1 cellular context compared by ENCODE assay signal in the genomic region with DNA sequence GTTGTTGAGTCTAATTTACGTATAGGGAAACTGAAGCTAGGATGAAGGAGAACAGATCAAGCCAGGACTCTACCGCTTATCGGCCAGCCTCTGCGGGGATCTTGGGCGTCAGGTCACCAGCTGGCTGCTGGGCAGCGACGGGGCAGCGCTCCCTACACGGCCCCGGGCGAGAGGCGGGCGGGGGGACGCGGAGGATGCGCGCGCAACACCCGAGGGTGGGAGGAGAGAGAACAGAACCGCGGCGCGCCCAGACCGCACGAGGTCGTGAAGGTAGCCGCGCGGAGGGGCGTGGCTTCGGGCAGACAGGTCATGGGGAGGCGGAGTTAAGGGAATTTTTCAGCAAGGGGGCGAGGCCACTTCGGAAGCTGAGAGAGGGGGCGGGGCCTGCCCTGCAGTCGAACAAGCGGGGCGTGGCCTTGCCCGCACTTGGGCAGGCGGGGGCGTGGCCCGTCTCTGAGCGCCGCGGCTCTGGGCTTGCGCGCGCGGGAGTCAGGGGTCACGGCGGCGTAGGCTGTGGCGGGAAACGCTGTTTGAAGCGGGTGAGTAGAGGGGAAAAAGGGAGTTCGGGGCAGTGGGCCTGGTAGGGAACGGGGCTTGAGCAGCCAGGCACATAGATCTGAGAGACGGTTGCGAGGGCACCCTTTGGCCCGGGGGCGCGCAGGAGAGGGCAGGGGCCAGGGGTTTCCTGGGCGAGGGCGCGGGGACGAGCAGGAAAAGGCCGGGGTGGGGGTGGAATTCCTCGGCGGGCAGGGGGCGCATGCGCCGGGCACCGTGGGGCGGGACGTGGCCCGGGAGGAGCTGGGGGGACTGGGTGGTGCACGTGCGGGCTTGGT.
TF ChIP-seq lines count a peak whose summit lies in the region.

A gene (plus strand): TSS at position 496 of the 833 bp plus-strand sequence. CDS start 14,505 bp downstream, outside the sequence.

TF ChIP-seq in K562, 482 proteins besides CTCF, POLR2A, EP300 and RAD21 (continued from another document and continues in another):
- TF ChIP-seq RBBP5 (IDR thresholded peaks at IDR 0.05; ENCODE audit: borderline replicate concordance, insufficient read depth, low read length, poor library complexity, severe bottlenecking) (no peak), ZNF445 (CRISPR knock-in tag; IDR thresholded peaks at IDR 0.05; ENCODE audit: low read depth) (no peak; the same call in 1 of the 2 replicates), POLR2B (IDR thresholded peaks at IDR 0.05; ENCODE audit: low read depth, partially characterized antibody) (peak; percentile 86), TFAM (CRISPR knock-in tag; conservative IDR thresholded peaks at IDR 0.05) (no peak), GABPB1 (CRISPR knock-in tag; IDR thresholded peaks at IDR 0.05) (peak; percentile 78), KLF10 (CRISPR knock-in tag; IDR thresholded peaks at IDR 0.05) (peak; percentile 79), SIX5 (IDR thresholded peaks at IDR 0.05; ENCODE audit: borderline replicate concordance in 1 of 2, insufficient read depth in 1 of 2, low read depth in 1 of 2, low read length in 2 of 2) (no peak), SAP30 (IDR thresholded peaks at IDR 0.05; ENCODE audit: borderline replicate concordance, insufficient read depth, low read depth, low read length, poor library complexity, severe bottlenecking) (no peak), ARID1B (IDR thresholded peaks at IDR 0.05) (no peak), MCM7 (IDR thresholded peaks at IDR 0.05) (no peak), DDX20 (tag; IDR thresholded peaks at IDR 0.05; ENCODE audit: low read depth) (no peak), CHD4 (IDR thresholded peaks at IDR 0.05; ENCODE audit: insufficient read depth, insufficient replicate concordance, low read depth, low read length, poor library complexity, severe bottlenecking) (no peak), ZBTB8A (IDR thresholded peaks at IDR 0.05; ENCODE audit: partially characterized antibody) (no peak), ZNF561 (CRISPR knock-in tag; conservative IDR thresholded peaks at IDR 0.05) (0 out of 2 replicates have a peak, but pooled peaks have one; percentile 50), XRCC3 (IDR thresholded peaks at IDR 0.05) (no peak), SLC30A9 (CRISPR knock-in tag; IDR thresholded peaks at IDR 0.05) (no peak), ZNF217 (CRISPR knock-in tag; IDR thresholded peaks at IDR 0.05) (no peak), POLR3A (IDR thresholded peaks at IDR 0.05; ENCODE audit: borderline replicate concordance, extremely low read depth, insufficient read depth, insufficient read length) (no peak), ZNF224 (CRISPR knock-in tag; IDR thresholded peaks at IDR 0.05) (no peak), NFE2L1 (tag; IDR thresholded peaks at IDR 0.05; ENCODE audit: borderline replicate concordance, low read depth) (no peak), ZSCAN32 (CRISPR knock-in tag; IDR thresholded peaks at IDR 0.05) (peak; percentile 79), CSDE1 (IDR thresholded peaks at IDR 0.05) (no peak)
- TF ChIP-seq, protein P1, sequence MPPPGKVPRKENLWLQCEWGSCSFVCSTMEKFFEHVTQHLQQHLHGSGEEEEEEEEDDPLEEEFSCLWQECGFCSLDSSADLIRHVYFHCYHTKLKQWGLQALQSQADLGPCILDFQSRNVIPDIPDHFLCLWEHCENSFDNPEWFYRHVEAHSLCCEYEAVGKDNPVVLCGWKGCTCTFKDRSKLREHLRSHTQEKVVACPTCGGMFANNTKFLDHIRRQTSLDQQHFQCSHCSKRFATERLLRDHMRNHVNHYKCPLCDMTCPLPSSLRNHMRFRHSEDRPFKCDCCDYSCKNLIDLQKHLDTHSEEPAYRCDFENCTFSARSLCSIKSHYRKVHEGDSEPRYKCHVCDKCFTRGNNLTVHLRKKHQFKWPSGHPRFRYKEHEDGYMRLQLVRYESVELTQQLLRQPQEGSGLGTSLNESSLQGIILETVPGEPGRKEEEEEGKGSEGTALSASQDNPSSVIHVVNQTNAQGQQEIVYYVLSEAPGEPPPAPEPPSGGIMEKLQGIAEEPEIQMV (tag; conservative IDR thresholded peaks at IDR 0.05; ENCODE audit: low read depth), result no peak
- TF ChIP-seq, protein P2, sequence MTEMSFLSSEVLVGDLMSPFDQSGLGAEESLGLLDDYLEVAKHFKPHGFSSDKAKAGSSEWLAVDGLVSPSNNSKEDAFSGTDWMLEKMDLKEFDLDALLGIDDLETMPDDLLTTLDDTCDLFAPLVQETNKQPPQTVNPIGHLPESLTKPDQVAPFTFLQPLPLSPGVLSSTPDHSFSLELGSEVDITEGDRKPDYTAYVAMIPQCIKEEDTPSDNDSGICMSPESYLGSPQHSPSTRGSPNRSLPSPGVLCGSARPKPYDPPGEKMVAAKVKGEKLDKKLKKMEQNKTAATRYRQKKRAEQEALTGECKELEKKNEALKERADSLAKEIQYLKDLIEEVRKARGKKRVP (CRISPR knock-in tag; IDR thresholded peaks at IDR 0.05), result peak; percentile 39; the same call in 1 of the 2 replicates
- TF ChIP-seq, protein P3, sequence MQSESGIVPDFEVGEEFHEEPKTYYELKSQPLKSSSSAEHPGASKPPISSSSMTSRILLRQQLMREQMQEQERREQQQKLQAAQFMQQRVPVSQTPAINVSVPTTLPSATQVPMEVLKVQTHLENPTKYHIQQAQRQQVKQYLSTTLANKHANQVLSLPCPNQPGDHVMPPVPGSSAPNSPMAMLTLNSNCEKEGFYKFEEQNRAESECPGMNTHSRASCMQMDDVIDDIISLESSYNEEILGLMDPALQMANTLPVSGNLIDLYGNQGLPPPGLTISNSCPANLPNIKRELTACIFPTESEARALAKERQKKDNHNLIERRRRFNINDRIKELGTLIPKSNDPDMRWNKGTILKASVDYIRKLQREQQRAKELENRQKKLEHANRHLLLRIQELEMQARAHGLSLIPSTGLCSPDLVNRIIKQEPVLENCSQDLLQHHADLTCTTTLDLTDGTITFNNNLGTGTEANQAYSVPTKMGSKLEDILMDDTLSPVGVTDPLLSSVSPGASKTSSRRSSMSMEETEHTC (IDR thresholded peaks at IDR 0.05), result peak; percentile 36
- TF ChIP-seq, protein P4, sequence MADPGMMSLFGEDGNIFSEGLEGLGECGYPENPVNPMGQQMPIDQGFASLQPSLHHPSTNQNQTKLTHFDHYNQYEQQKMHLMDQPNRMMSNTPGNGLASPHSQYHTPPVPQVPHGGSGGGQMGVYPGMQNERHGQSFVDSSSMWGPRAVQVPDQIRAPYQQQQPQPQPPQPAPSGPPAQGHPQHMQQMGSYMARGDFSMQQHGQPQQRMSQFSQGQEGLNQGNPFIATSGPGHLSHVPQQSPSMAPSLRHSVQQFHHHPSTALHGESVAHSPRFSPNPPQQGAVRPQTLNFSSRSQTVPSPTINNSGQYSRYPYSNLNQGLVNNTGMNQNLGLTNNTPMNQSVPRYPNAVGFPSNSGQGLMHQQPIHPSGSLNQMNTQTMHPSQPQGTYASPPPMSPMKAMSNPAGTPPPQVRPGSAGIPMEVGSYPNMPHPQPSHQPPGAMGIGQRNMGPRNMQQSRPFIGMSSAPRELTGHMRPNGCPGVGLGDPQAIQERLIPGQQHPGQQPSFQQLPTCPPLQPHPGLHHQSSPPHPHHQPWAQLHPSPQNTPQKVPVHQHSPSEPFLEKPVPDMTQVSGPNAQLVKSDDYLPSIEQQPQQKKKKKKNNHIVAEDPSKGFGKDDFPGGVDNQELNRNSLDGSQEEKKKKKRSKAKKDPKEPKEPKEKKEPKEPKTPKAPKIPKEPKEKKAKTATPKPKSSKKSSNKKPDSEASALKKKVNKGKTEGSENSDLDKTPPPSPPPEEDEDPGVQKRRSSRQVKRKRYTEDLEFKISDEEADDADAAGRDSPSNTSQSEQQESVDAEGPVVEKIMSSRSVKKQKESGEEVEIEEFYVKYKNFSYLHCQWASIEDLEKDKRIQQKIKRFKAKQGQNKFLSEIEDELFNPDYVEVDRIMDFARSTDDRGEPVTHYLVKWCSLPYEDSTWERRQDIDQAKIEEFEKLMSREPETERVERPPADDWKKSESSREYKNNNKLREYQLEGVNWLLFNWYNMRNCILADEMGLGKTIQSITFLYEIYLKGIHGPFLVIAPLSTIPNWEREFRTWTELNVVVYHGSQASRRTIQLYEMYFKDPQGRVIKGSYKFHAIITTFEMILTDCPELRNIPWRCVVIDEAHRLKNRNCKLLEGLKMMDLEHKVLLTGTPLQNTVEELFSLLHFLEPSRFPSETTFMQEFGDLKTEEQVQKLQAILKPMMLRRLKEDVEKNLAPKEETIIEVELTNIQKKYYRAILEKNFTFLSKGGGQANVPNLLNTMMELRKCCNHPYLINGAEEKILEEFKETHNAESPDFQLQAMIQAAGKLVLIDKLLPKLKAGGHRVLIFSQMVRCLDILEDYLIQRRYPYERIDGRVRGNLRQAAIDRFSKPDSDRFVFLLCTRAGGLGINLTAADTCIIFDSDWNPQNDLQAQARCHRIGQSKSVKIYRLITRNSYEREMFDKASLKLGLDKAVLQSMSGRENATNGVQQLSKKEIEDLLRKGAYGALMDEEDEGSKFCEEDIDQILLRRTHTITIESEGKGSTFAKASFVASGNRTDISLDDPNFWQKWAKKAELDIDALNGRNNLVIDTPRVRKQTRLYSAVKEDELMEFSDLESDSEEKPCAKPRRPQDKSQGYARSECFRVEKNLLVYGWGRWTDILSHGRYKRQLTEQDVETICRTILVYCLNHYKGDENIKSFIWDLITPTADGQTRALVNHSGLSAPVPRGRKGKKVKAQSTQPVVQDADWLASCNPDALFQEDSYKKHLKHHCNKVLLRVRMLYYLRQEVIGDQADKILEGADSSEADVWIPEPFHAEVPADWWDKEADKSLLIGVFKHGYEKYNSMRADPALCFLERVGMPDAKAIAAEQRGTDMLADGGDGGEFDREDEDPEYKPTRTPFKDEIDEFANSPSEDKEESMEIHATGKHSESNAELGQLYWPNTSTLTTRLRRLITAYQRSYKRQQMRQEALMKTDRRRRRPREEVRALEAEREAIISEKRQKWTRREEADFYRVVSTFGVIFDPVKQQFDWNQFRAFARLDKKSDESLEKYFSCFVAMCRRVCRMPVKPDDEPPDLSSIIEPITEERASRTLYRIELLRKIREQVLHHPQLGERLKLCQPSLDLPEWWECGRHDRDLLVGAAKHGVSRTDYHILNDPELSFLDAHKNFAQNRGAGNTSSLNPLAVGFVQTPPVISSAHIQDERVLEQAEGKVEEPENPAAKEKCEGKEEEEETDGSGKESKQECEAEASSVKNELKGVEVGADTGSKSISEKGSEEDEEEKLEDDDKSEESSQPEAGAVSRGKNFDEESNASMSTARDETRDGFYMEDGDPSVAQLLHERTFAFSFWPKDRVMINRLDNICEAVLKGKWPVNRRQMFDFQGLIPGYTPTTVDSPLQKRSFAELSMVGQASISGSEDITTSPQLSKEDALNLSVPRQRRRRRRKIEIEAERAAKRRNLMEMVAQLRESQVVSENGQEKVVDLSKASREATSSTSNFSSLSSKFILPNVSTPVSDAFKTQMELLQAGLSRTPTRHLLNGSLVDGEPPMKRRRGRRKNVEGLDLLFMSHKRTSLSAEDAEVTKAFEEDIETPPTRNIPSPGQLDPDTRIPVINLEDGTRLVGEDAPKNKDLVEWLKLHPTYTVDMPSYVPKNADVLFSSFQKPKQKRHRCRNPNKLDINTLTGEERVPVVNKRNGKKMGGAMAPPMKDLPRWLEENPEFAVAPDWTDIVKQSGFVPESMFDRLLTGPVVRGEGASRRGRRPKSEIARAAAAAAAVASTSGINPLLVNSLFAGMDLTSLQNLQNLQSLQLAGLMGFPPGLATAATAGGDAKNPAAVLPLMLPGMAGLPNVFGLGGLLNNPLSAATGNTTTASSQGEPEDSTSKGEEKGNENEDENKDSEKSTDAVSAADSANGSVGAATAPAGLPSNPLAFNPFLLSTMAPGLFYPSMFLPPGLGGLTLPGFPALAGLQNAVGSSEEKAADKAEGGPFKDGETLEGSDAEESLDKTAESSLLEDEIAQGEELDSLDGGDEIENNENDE (IDR thresholded peaks at IDR 0.05; ENCODE audit: low read depth, low read length), result no peak
- TF ChIP-seq, protein P5, sequence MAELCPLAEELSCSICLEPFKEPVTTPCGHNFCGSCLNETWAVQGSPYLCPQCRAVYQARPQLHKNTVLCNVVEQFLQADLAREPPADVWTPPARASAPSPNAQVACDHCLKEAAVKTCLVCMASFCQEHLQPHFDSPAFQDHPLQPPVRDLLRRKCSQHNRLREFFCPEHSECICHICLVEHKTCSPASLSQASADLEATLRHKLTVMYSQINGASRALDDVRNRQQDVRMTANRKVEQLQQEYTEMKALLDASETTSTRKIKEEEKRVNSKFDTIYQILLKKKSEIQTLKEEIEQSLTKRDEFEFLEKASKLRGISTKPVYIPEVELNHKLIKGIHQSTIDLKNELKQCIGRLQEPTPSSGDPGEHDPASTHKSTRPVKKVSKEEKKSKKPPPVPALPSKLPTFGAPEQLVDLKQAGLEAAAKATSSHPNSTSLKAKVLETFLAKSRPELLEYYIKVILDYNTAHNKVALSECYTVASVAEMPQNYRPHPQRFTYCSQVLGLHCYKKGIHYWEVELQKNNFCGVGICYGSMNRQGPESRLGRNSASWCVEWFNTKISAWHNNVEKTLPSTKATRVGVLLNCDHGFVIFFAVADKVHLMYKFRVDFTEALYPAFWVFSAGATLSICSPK (IDR thresholded peaks at IDR 0.05; ENCODE audit: borderline replicate concordance), result no peak
- TF ChIP-seq, protein P6, sequence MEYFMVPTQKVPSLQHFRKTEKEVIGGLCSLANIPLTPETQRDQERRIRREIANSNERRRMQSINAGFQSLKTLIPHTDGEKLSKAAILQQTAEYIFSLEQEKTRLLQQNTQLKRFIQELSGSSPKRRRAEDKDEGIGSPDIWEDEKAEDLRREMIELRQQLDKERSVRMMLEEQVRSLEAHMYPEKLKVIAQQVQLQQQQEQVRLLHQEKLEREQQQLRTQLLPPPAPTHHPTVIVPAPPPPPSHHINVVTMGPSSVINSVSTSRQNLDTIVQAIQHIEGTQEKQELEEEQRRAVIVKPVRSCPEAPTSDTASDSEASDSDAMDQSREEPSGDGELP (CRISPR knock-in tag; IDR thresholded peaks at IDR 0.05; ENCODE audit: borderline replicate concordance), result peak; percentile 96
- TF ChIP-seq, protein P7, sequence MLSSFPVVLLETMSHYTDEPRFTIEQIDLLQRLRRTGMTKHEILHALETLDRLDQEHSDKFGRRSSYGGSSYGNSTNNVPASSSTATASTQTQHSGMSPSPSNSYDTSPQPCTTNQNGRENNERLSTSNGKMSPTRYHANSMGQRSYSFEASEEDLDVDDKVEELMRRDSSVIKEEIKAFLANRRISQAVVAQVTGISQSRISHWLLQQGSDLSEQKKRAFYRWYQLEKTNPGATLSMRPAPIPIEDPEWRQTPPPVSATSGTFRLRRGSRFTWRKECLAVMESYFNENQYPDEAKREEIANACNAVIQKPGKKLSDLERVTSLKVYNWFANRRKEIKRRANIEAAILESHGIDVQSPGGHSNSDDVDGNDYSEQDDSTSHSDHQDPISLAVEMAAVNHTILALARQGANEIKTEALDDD (IDR thresholded peaks at IDR 0.05), result no peak
- TF ChIP-seq, protein P8, sequence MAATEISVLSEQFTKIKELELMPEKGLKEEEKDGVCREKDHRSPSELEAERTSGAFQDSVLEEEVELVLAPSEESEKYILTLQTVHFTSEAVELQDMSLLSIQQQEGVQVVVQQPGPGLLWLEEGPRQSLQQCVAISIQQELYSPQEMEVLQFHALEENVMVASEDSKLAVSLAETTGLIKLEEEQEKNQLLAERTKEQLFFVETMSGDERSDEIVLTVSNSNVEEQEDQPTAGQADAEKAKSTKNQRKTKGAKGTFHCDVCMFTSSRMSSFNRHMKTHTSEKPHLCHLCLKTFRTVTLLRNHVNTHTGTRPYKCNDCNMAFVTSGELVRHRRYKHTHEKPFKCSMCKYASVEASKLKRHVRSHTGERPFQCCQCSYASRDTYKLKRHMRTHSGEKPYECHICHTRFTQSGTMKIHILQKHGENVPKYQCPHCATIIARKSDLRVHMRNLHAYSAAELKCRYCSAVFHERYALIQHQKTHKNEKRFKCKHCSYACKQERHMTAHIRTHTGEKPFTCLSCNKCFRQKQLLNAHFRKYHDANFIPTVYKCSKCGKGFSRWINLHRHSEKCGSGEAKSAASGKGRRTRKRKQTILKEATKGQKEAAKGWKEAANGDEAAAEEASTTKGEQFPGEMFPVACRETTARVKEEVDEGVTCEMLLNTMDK (IDR thresholded peaks at IDR 0.05; ENCODE audit: borderline replicate concordance, insufficient read depth, low read depth, low read length, poor library complexity, severe bottlenecking), result no peak
